ENCODE assay signal across 1 cellular context in genomic region chr17:38701504-38702165, GRCh38.
TF ChIP-seq lines count a peak whose summit lies in the region.

No MANE protein-coding gene starts in this region.

TF ChIP-seq in HepG2, 621 proteins besides CTCF, POLR2A, EP300 and RAD21 (continued from another document and continues in another):
- TF ChIP-seq ZNF770 (CRISPR knock-in tag; IDR thresholded peaks at IDR 0.05) (no peak), ZBTB26 (CRISPR knock-in tag; IDR thresholded peaks at IDR 0.05; ENCODE audit: borderline replicate concordance) (no peak), BCL6 (CRISPR knock-in tag; IDR thresholded peaks at IDR 0.05) (peak; percentile 18; the same call in 1 of the 2 replicates), ZNF773 (CRISPR knock-in tag; IDR thresholded peaks at IDR 0.05; ENCODE audit: borderline replicate concordance) (no peak), ZNF496 (CRISPR knock-in tag; IDR thresholded peaks at IDR 0.05; ENCODE audit: insufficient replicate concordance) (no peak), IRF1 (CRISPR knock-in tag; IDR thresholded peaks at IDR 0.05; ENCODE audit: low read depth) (0 out of 2 replicates have a peak, but pooled peaks have one; percentile 65), UBTF (CRISPR knock-in tag; IDR thresholded peaks at IDR 0.05) (no peak), KMT2A (CRISPR knock-in tag; IDR thresholded peaks at IDR 0.05) (no peak), ZNF280B (CRISPR knock-in tag; IDR thresholded peaks at IDR 0.05; ENCODE audit: borderline replicate concordance) (no peak), SMAD3 (CRISPR knock-in tag; IDR thresholded peaks at IDR 0.05) (peak; percentile 42; the same call in 1 of the 2 replicates), HNF1B (CRISPR knock-in tag; IDR thresholded peaks at IDR 0.05) (no peak; the same call in 1 of the 2 replicates), ZNF619 (CRISPR knock-in tag; IDR thresholded peaks at IDR 0.05) (peak; percentile 68), ZNF703 (CRISPR knock-in tag; IDR thresholded peaks at IDR 0.05; ENCODE audit: borderline replicate concordance) (0 out of 2 replicates have a peak, but pooled peaks have one; percentile 60), ZFY (CRISPR knock-in tag; IDR thresholded peaks at IDR 0.05) (no peak; the same call in 1 of the 2 replicates), ZNF354B (CRISPR knock-in tag; IDR thresholded peaks at IDR 0.05) (0 out of 2 replicates have a peak, but pooled peaks have one; percentile 25), ZNF629 (CRISPR knock-in tag; conservative IDR thresholded peaks at IDR 0.05) (no peak), RFXAP (CRISPR knock-in tag; IDR thresholded peaks at IDR 0.05; ENCODE audit: borderline replicate concordance) (no peak), ZNF766 (CRISPR knock-in tag; IDR thresholded peaks at IDR 0.05; ENCODE audit: borderline replicate concordance) (no peak), BCLAF1 (IDR thresholded peaks at IDR 0.05) (no peak), SRSF1 (optimal IDR thresholded peaks at IDR 0.05; ENCODE audit: low read depth, low read length) (no peak), KLF9 (CRISPR knock-in tag; IDR thresholded peaks at IDR 0.05; ENCODE audit: low read depth) (0 out of 2 replicates have a peak, but pooled peaks have one; percentile 8), NFE2L1 (CRISPR knock-in tag; IDR thresholded peaks at IDR 0.05; ENCODE audit: borderline replicate concordance) (no peak), HNRNPUL1 (IDR thresholded peaks at IDR 0.05; ENCODE audit: low read depth, low read length) (no peak), JUND (CRISPR knock-in tag; IDR thresholded peaks at IDR 0.05) (0 out of 2 replicates have a peak, but pooled peaks have one; percentile 32), ZFP36 (IDR thresholded peaks at IDR 0.05; ENCODE audit: borderline replicate concordance, low read depth, low read length, partially characterized antibody) (no peak), TSC22D2 (CRISPR knock-in tag; IDR thresholded peaks at IDR 0.05; ENCODE audit: borderline replicate concordance) (no peak), HOXA5 (CRISPR knock-in tag; IDR thresholded peaks at IDR 0.05) (no peak), ZNF432 (CRISPR knock-in tag; IDR thresholded peaks at IDR 0.05; ENCODE audit: borderline replicate concordance) (no peak), ZNF740 (CRISPR knock-in tag; IDR thresholded peaks at IDR 0.05) (no peak), ZNF552 (CRISPR knock-in tag; IDR thresholded peaks at IDR 0.05; ENCODE audit: borderline replicate concordance) (no peak; the same call in 1 of the 2 replicates), ZBTB44 (CRISPR knock-in tag; IDR thresholded peaks at IDR 0.05) (no peak), HNF4G (IDR thresholded peaks at IDR 0.05; ENCODE audit: borderline replicate concordance, low read depth, low read length) (no peak), HNF4G (CRISPR knock-in tag; IDR thresholded peaks at IDR 0.05; ENCODE audit: borderline replicate concordance, low read depth) (no peak), ZSCAN22 (CRISPR knock-in tag; IDR thresholded peaks at IDR 0.05) (no peak), ZNF468 (CRISPR knock-in tag; IDR thresholded peaks at IDR 0.05) (no peak), ZFYVE20 (CRISPR knock-in tag; IDR thresholded peaks at IDR 0.05; ENCODE audit: borderline replicate concordance, low read depth) (no peak), HIC2 (CRISPR knock-in tag; IDR thresholded peaks at IDR 0.05; ENCODE audit: low read depth) (no peak), SSRP1 (CRISPR knock-in tag; IDR thresholded peaks at IDR 0.05) (peak; percentile 83; the same call in 1 of the 2 replicates), SP140L (CRISPR knock-in tag; IDR thresholded peaks at IDR 0.05; ENCODE audit: borderline replicate concordance) (no peak), ZSCAN30 (CRISPR knock-in tag; IDR thresholded peaks at IDR 0.05) (no peak), ONECUT2 (CRISPR knock-in tag; IDR thresholded peaks at IDR 0.05) (no peak), SMC3 (IDR thresholded peaks at IDR 0.05; ENCODE audit: low read length) (no peak), SOX13 (IDR thresholded peaks at IDR 0.05) (no peak), SOX13 (CRISPR knock-in tag; conservative IDR thresholded peaks at IDR 0.05 in 1 of 2, IDR thresholded peaks at IDR 0.05 in 1 of 2) (0 out of 4 replicates have a peak, but pooled peaks of 1 of the 2 experiments have one; percentile 2), ELF4 (CRISPR knock-in tag; IDR thresholded peaks at IDR 0.05; ENCODE audit: borderline replicate concordance) (no peak), ZNF367 (CRISPR knock-in tag; IDR thresholded peaks at IDR 0.05; ENCODE audit: borderline replicate concordance) (no peak), XBP1 (CRISPR knock-in tag; IDR thresholded peaks at IDR 0.05) (no peak), ZBTB21 (CRISPR knock-in tag; IDR thresholded peaks at IDR 0.05) (no peak), ZNF24 (IDR thresholded peaks at IDR 0.05) (no peak), JUN (CRISPR knock-in tag; IDR thresholded peaks at IDR 0.05) (no peak), ZMYM4 (CRISPR knock-in tag; IDR thresholded peaks at IDR 0.05) (peak; percentile 43; the same call in 1 of the 2 replicates), REPIN1 (CRISPR knock-in tag; IDR thresholded peaks at IDR 0.05; ENCODE audit: borderline replicate concordance, low read depth) (peak; percentile 25; the same call in 1 of the 2 replicates), ZNF660 (CRISPR knock-in tag; IDR thresholded peaks at IDR 0.05; ENCODE audit: borderline replicate concordance, low read depth) (no peak), ZSCAN25 (CRISPR knock-in tag; IDR thresholded peaks at IDR 0.05) (peak; percentile 15; the same call in 1 of the 2 replicates)
